Comparison of ENCODE assay signal across 1 cellular context in the genomic region with DNA sequence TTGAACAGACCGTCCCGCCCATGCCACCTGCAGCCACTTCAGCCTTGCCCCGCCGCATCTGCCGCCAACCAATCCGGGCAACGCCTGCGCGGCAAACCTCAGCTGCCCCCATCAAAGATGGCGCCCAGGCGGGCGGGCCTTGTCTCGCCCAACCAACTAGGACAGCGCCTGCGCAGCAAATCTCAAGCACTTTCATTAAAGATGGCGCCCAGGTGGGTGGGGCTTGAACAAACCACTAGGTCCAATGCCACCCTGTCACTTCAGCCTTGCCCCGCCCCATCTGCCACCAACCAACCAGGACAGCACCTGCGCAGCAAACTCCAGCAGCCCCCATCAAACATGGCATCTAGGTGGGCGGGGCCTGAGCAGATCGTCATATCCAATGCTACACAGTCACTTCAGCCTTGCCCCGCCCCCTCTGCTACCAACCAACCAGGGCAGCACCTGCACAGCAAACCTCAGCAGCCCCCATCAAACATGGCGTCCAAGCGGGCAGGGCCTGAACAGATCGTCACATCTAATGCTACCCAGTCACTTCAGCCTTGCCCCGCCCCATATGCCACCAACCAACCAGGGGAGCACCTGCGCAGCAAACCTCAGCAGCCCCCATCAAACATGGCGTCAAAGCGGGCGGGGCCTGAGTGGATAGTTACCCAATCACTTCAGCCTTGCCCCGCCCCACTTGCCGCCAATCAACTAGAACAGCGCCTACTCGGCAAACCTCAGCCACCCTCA.
TF ChIP-seq lines count a peak whose summit lies in the region.

No MANE protein-coding gene starts in this region.

TF ChIP-seq in HepG2, 621 proteins besides CTCF, POLR2A, EP300 and RAD21 (continued from another document and continues in another):
- TF ChIP-seq, protein P1, sequence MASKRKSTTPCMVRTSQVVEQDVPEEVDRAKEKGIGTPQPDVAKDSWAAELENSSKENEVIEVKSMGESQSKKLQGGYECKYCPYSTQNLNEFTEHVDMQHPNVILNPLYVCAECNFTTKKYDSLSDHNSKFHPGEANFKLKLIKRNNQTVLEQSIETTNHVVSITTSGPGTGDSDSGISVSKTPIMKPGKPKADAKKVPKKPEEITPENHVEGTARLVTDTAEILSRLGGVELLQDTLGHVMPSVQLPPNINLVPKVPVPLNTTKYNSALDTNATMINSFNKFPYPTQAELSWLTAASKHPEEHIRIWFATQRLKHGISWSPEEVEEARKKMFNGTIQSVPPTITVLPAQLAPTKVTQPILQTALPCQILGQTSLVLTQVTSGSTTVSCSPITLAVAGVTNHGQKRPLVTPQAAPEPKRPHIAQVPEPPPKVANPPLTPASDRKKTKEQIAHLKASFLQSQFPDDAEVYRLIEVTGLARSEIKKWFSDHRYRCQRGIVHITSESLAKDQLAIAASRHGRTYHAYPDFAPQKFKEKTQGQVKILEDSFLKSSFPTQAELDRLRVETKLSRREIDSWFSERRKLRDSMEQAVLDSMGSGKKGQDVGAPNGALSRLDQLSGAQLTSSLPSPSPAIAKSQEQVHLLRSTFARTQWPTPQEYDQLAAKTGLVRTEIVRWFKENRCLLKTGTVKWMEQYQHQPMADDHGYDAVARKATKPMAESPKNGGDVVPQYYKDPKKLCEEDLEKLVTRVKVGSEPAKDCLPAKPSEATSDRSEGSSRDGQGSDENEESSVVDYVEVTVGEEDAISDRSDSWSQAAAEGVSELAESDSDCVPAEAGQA (IDR thresholded peaks at IDR 0.05; ENCODE audit: low read depth): peak; percentile 84
- TF ChIP-seq, protein P1 (CRISPR knock-in tag; IDR thresholded peaks at IDR 0.05; ENCODE audit: borderline replicate concordance): no peak
- TF ChIP-seq ARNT (IDR thresholded peaks at IDR 0.05): no peak
- TF ChIP-seq ZNF776 (CRISPR knock-in tag; IDR thresholded peaks at IDR 0.05): 0 out of 2 replicates have a peak, but pooled peaks have one; percentile 45
- TF ChIP-seq, protein P2, sequence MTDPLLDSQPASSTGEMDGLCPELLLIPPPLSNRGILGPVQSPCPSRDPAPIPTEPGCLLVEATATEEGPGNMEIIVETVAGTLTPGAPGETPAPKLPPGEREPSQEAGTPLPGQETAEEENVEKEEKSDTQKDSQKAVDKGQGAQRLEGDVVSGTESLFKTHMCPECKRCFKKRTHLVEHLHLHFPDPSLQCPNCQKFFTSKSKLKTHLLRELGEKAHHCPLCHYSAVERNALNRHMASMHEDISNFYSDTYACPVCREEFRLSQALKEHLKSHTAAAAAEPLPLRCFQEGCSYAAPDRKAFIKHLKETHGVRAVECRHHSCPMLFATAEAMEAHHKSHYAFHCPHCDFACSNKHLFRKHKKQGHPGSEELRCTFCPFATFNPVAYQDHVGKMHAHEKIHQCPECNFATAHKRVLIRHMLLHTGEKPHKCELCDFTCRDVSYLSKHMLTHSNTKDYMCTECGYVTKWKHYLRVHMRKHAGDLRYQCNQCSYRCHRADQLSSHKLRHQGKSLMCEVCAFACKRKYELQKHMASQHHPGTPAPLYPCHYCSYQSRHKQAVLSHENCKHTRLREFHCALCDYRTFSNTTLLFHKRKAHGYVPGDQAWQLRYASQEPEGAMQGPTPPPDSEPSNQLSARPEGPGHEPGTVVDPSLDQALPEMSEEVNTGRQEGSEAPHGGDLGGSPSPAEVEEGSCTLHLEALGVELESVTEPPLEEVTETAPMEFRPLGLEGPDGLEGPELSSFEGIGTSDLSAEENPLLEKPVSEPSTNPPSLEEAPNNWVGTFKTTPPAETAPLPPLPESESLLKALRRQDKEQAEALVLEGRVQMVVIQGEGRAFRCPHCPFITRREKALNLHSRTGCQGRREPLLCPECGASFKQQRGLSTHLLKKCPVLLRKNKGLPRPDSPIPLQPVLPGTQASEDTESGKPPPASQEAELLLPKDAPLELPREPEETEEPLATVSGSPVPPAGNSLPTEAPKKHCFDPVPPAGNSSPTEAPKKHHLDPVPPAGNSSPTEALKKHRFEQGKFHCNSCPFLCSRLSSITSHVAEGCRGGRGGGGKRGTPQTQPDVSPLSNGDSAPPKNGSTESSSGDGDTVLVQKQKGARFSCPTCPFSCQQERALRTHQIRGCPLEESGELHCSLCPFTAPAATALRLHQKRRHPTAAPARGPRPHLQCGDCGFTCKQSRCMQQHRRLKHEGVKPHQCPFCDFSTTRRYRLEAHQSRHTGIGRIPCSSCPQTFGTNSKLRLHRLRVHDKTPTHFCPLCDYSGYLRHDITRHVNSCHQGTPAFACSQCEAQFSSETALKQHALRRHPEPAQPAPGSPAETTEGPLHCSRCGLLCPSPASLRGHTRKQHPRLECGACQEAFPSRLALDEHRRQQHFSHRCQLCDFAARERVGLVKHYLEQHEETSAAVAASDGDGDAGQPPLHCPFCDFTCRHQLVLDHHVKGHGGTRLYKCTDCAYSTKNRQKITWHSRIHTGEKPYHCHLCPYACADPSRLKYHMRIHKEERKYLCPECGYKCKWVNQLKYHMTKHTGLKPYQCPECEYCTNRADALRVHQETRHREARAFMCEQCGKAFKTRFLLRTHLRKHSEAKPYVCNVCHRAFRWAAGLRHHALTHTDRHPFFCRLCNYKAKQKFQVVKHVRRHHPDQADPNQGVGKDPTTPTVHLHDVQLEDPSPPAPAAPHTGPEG (CRISPR knock-in tag; IDR thresholded peaks at IDR 0.05): no peak
- TF ChIP-seq ZSCAN25 (CRISPR knock-in tag; IDR thresholded peaks at IDR 0.05): peak; percentile 35; the same call in 1 of the 2 replicates
- no peak for TF ChIP-seq NR2F6 (IDR thresholded peaks at IDR 0.05)
- TF ChIP-seq NR2F6 (CRISPR knock-in tag; IDR thresholded peaks at IDR 0.05): 0 out of 2 replicates have a peak, but pooled peaks have one; percentile 5
- TF ChIP-seq ZNF782 (CRISPR knock-in tag; IDR thresholded peaks at IDR 0.05; ENCODE audit: borderline replicate concordance): no peak; the same call in 1 of the 2 replicates
- TF ChIP-seq SOX13 (IDR thresholded peaks at IDR 0.05): no peak
- TF ChIP-seq SOX13 (CRISPR knock-in tag; conservative IDR thresholded peaks at IDR 0.05 in 1 of 2, IDR thresholded peaks at IDR 0.05 in 1 of 2): peak in 1 of 2 experiments; percentile 6; a peak in 1 of 4 replicates
- TF ChIP-seq, protein P3, sequence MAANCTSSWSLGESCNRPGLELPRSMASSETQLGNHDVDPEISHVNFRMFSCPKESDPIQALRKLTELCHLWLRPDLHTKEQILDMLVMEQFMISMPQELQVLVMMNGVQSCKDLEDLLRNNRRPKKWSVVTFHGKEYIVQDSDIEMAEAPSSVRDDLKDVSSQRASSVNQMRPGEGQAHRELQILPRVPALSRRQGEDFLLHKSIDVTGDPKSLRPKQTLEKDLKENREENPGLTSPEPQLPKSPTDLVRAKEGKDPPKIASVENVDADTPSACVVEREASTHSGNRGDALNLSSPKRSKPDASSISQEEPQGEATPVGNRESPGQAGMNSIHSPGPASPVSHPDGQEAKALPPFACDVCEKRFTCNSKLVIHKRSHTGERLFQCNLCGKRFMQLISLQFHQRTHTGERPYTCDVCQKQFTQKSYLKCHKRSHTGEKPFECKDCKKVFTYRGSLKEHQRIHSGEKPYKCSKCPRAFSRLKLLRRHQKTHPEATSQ (CRISPR knock-in tag; IDR thresholded peaks at IDR 0.05; ENCODE audit: borderline replicate concordance): 0 out of 2 replicates have a peak, but pooled peaks have one; percentile 23
- peak; percentile 55 for TF ChIP-seq PHF20 (CRISPR knock-in tag; IDR thresholded peaks at IDR 0.05)
- no peak for TF ChIP-seq NONO (IDR thresholded peaks at IDR 0.05)
- TF ChIP-seq NONO (CRISPR knock-in tag; conservative IDR thresholded peaks at IDR 0.05): peak; percentile 4; the same call in 1 of the 2 replicates
- peak; percentile 45 for TF ChIP-seq CREB1 (IDR thresholded peaks at IDR 0.05)
- peak; percentile 66 for TF ChIP-seq CREB1 (CRISPR knock-in tag; IDR thresholded peaks at IDR 0.05)
- peak; percentile 5; the same call in 1 of the 2 replicates for TF ChIP-seq GATAD2A (CRISPR knock-in tag; IDR thresholded peaks at IDR 0.05)
- no peak for TF ChIP-seq ZNF17 (CRISPR knock-in tag; IDR thresholded peaks at IDR 0.05)
- TF ChIP-seq HNRNPL (IDR thresholded peaks at IDR 0.05; ENCODE audit: low read depth, low read length): peak; percentile 76
- peak; percentile 71 for TF ChIP-seq NFYC (CRISPR knock-in tag; IDR thresholded peaks at IDR 0.05)
- TF ChIP-seq ATAD3A (CRISPR knock-in tag; IDR thresholded peaks at IDR 0.05): no peak
- TF ChIP-seq ZFX (CRISPR knock-in tag; IDR thresholded peaks at IDR 0.05; ENCODE audit: low read depth): peak; percentile 19; the same call in 1 of the 2 replicates
- peak; percentile 74 for TF ChIP-seq THAP11 (CRISPR knock-in tag; IDR thresholded peaks at IDR 0.05)
- TF ChIP-seq, protein P4, sequence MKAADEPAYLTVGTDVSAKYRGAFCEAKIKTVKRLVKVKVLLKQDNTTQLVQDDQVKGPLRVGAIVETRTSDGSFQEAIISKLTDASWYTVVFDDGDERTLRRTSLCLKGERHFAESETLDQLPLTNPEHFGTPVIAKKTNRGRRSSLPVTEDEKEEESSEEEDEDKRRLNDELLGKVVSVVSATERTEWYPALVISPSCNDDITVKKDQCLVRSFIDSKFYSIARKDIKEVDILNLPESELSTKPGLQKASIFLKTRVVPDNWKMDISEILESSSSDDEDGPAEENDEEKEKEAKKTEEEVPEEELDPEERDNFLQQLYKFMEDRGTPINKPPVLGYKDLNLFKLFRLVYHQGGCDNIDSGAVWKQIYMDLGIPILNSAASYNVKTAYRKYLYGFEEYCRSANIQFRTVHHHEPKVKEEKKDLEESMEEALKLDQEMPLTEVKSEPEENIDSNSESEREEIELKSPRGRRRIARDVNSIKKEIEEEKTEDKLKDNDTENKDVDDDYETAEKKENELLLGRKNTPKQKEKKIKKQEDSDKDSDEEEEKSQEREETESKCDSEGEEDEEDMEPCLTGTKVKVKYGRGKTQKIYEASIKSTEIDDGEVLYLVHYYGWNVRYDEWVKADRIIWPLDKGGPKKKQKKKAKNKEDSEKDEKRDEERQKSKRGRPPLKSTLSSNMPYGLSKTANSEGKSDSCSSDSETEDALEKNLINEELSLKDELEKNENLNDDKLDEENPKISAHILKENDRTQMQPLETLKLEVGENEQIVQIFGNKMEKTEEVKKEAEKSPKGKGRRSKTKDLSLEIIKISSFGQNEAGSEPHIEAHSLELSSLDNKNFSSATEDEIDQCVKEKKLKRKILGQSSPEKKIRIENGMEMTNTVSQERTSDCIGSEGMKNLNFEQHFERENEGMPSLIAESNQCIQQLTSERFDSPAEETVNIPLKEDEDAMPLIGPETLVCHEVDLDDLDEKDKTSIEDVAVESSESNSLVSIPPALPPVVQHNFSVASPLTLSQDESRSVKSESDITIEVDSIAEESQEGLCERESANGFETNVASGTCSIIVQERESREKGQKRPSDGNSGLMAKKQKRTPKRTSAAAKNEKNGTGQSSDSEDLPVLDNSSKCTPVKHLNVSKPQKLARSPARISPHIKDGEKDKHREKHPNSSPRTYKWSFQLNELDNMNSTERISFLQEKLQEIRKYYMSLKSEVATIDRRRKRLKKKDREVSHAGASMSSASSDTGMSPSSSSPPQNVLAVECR (CRISPR knock-in tag; IDR thresholded peaks at IDR 0.05; ENCODE audit: borderline replicate concordance): 0 out of 2 replicates have a peak, but pooled peaks have one; percentile 9
- TF ChIP-seq POLR2G (IDR thresholded peaks at IDR 0.05; ENCODE audit: low read depth, low read length): peak; percentile 29; the same call in 1 of the 2 replicates
- peak; percentile 59 for TF ChIP-seq SRSF1 (optimal IDR thresholded peaks at IDR 0.05; ENCODE audit: low read depth, low read length)
- peak; percentile 22; the same call in 1 of the 2 replicates for TF ChIP-seq MAZ (IDR thresholded peaks at IDR 0.05; ENCODE audit: borderline replicate concordance, low read depth, low read length)
- no peak for TF ChIP-seq MAZ (CRISPR knock-in tag; IDR thresholded peaks at IDR 0.05; ENCODE audit: low read depth)
- TF ChIP-seq ZBTB8A (CRISPR knock-in tag; IDR thresholded peaks at IDR 0.05; ENCODE audit: borderline replicate concordance, low read depth): no peak
- TF ChIP-seq, protein P5, sequence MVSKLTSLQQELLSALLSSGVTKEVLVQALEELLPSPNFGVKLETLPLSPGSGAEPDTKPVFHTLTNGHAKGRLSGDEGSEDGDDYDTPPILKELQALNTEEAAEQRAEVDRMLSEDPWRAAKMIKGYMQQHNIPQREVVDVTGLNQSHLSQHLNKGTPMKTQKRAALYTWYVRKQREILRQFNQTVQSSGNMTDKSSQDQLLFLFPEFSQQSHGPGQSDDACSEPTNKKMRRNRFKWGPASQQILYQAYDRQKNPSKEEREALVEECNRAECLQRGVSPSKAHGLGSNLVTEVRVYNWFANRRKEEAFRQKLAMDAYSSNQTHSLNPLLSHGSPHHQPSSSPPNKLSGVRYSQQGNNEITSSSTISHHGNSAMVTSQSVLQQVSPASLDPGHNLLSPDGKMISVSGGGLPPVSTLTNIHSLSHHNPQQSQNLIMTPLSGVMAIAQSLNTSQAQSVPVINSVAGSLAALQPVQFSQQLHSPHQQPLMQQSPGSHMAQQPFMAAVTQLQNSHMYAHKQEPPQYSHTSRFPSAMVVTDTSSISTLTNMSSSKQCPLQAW (CRISPR knock-in tag; IDR thresholded peaks at IDR 0.05): peak; percentile 19; the same call in 1 of the 2 replicates
- TF ChIP-seq FOXC1 (CRISPR knock-in tag; IDR thresholded peaks at IDR 0.05; ENCODE audit: borderline replicate concordance): 0 out of 2 replicates have a peak, but pooled peaks have one; percentile 21
- no peak for TF ChIP-seq HMG20B (CRISPR knock-in tag; conservative IDR thresholded peaks at IDR 0.05)
- peak; percentile 49 for TF ChIP-seq ZMYM4 (CRISPR knock-in tag; IDR thresholded peaks at IDR 0.05)
- TF ChIP-seq, protein P6, sequence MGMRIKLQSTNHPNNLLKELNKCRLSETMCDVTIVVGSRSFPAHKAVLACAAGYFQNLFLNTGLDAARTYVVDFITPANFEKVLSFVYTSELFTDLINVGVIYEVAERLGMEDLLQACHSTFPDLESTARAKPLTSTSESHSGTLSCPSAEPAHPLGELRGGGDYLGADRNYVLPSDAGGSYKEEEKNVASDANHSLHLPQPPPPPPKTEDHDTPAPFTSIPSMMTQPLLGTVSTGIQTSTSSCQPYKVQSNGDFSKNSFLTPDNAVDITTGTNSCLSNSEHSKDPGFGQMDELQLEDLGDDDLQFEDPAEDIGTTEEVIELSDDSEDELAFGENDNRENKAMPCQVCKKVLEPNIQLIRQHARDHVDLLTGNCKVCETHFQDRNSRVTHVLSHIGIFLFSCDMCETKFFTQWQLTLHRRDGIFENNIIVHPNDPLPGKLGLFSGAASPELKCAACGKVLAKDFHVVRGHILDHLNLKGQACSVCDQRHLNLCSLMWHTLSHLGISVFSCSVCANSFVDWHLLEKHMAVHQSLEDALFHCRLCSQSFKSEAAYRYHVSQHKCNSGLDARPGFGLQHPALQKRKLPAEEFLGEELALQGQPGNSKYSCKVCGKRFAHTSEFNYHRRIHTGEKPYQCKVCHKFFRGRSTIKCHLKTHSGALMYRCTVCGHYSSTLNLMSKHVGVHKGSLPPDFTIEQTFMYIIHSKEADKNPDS (CRISPR knock-in tag; IDR thresholded peaks at IDR 0.05): no peak
